Comparison of ENCODE assay signal across 3 cellular contexts in the genomic region with DNA sequence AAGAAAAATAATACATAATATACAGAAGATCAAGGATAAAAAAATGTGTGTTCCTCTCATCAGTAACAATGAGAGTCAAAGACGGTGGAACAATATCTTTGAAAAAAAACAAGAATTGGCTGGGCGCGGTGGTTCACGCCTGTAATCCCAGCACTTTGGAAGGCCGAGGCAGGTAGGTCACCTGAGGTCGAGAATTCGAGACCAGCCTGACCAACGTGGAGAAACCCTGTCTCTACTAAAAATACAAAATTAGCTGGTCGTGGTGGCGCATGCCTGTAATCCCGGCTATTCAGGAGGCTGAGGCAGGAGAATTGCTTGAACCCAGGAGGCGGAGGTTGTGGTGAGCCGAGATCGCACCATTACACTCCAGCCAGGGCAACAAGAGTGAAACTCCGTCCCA. TPM values are rescaled to one million over a fixed set of nuclear protein-coding genes. Genes with fewer than 3 reads are reported as not detected.
"Had no signal": no experiment of that assay in that cellular context is flagged by ENCODE, and none has a peak within 500 bp of the region (broad histone marks: within the 10 kb centered on the region; RNA-seq: fewer than 3 reads in every experiment).

No MANE protein-coding gene starts in this region.

RNA-seq across cellular contexts. Expression of a gene that starts 28.7 kb away (rescaled TPM):
- total RNA-seq: myocyte; naive thymus-derived CD8-positive, alpha-beta T cell; neural crest cell had no signal
